20 cellular contexts compared by ENCODE assay signal in the genomic region with DNA sequence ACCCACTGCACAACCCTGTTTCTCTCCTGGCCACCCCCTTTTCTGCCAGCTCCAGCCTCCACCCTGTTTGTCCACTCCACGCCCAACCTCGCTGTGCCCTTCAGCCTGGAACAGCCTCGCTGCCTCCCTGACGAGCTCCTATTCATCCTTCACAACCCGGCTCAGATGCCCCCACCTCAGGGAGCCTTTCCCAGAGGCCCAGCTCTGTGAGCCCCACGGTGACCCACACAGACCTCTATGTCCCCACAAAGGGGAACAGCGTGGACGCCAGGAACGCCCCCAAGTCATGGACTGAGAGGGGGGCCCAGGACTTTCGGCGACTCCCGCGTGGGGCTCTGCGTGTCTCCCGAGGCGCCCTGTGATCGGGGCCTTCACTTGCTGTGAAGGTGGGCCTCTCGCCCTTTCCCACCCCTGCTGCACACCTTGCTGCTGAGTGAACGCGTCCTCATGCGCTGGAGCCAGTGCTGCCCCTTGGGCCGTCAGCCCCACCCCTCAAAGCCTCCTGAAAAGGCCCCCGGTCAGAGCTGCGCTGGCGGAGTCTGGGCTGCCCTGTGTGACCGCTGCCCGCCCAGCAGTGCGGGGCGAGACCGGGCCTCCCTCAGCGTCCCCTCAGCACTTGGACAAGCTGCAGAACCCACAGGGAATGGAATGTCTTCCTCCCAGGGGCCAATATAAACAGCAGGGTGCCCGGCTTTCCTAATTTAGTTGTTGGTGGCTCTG. TPM values are rescaled to one million over a fixed set of nuclear protein-coding genes. Genes with fewer than 3 reads are reported as not detected.
A peak's percentile ranks its signal among the peaks of the same experiment; 100 is the strongest.
DNase-seq lines count a peak whose midpoint lies in the region; ATAC-seq, FAIRE-seq and TF ChIP-seq lines count a peak whose summit lies in the region.
"Had no signal": no experiment of that assay in that cellular context is flagged by ENCODE, and none has a peak within 500 bp of the region (broad histone marks: within the 10 kb centered on the region; RNA-seq: fewer than 3 reads in every experiment).

No MANE protein-coding gene starts in this region.

- no peak for FAIRE-seq in kidney (lab: Jason Lieb, UNC)
- FAIRE-seq: H1 had no signal

- ATAC-seq in GM18502 (IDR thresholded peaks at IDR 0.05; ENCODE audit: poor library complexity, unreplicated experiment), result no peak
- ATAC-seq in activated naive CD8-positive, alpha-beta T cell treated with anti-CD3 and anti-CD28 coated beads, Interleukin-2, amount 50 U/mL, for 24 hours, result no peak

- no peaks in the 10 kb centered on the region for H3K36me3 Mint-ChIP-seq in activated naive CD8-positive, alpha-beta T cell treated with anti-CD3 and anti-CD28 coated beads, Interleukin-2, amount 50 U/mL, for 24 hours (ENCODE audit: low read depth)
- H3K36me3 Mint-ChIP-seq: IgD-negative memory B cell had no signal

- H3K4me1 ChIP-seq in kidney (ENCODE audit: control insufficient read depth in 1 of 2, insufficient read depth in 1 of 2, low read depth in 1 of 2, low read length in 2 of 2) (peaks cover 0 to 3% of the 10 kb centered on the region in 2 donors), skeletal muscle satellite cell (ENCODE audit: control insufficient read depth, insufficient read depth, low read length) (peaks cover 54% of the 10 kb centered on the region)

- peaks cover 2% of the 10 kb centered on the region for H3K4me1 Mint-ChIP-seq in activated naive CD8-positive, alpha-beta T cell treated with anti-CD3 and anti-CD28 coated beads, Interleukin-2, amount 50 U/mL, for 24 hours

- H3K27me3 Mint-ChIP-seq in activated naive CD8-positive, alpha-beta T cell treated with anti-CD3 and anti-CD28 coated beads, Interleukin-2, amount 50 U/mL, for 24 hours, result peaks cover under 1% of the 10 kb centered on the region

- DNase-seq in ELF-1 (ENCODE audit: low read depth, low spot score) (peak; percentile 56), astrocyte of the hippocampus (ENCODE audit: low read depth, low spot score) (peak; percentile 84), kidney (peak; percentile 76), iPS-NIHi11 (ENCODE audit: low spot score) (no peak), SHP77 treated with DMSO at 0.1 percent for 48 hours (lab: John Stamatoyannopoulos, UW) (no peak)
- no peak for DNase-seq in activated naive CD8-positive, alpha-beta T cell treated with anti-CD3 and anti-CD28 coated beads, Interleukin-2, amount 50 U/mL, for 24 hours
- DNase-seq: activated CD4-positive, alpha-beta T cell treated with anti-CD3 and anti-CD28 coated beads, Interleukin-2, amount 50 U/mL, for 1 hour; activated T-cell treated with anti-CD3 and anti-CD28 coated beads, Interleukin-2, amount 50 U/mL, for 24 hours; DMS53; left cardiac atrium; NCI-H1105 treated with DMSO at 0.1 percent for 48 hours; retina; SHP77; stimulated activated CD4-positive, alpha-beta T cell treated with anti-CD3 and anti-CD28 coated beads, Interleukin-4, amount 100 ng/mL, for 24 hours; T-helper 9 cell had no signal

- peak overlapping the region; percentile 49 for H3K4me2 ChIP-seq in skeletal muscle satellite cell (ENCODE audit: low read length)

- no peak overlapping the region for H3K4me3 Mint-ChIP-seq in activated naive CD8-positive, alpha-beta T cell treated with anti-CD3 and anti-CD28 coated beads, Interleukin-2, amount 50 U/mL, for 24 hours
- H3K4me3 Mint-ChIP-seq: activated T-cell treated with anti-CD3 and anti-CD28 coated beads, Interleukin-2, amount 50 U/mL, for 24 hours had no signal

- intact Hi-C loops in kidney (cut with DNase I), result no loop called here

- no peak for TF ChIP-seq CTCF in kidney (IDR thresholded peaks at IDR 0.05; ENCODE audit: borderline replicate concordance, extremely low read depth, insufficient read depth)

- H3K9me3 Mint-ChIP-seq in activated naive CD8-positive, alpha-beta T cell treated with anti-CD3 and anti-CD28 coated beads, Interleukin-2, amount 50 U/mL, for 24 hours, result no peaks in the 10 kb centered on the region

- no peak overlapping the region for H3K27ac Mint-ChIP-seq in activated naive CD8-positive, alpha-beta T cell treated with anti-CD3 and anti-CD28 coated beads, Interleukin-2, amount 50 U/mL, for 24 hours
- H3K27ac Mint-ChIP-seq: activated T-cell treated with anti-CD3 and anti-CD28 coated beads, Interleukin-2, amount 50 U/mL, for 24 hours; IgD-negative memory B cell had no signal

- no peaks in the 10 kb centered on the region for H3K27me3 ChIP-seq in skeletal muscle satellite cell (ENCODE audit: control insufficient read depth, insufficient read depth, low read length)
- H3K27me3 ChIP-seq: upper lobe of left lung had no signal

- H3K36me3 ChIP-seq in kidney (ENCODE audit: control insufficient read depth in 1 of 2, insufficient read depth in 2 of 2, low read length in 2 of 2) (no peaks in the 10 kb centered on the region), skeletal muscle satellite cell (ENCODE audit: insufficient read depth, low read length) (no peaks in the 10 kb centered on the region)
- H3K36me3 ChIP-seq: upper lobe of left lung had no signal

- H3K4me3 ChIP-seq in kidney (ENCODE audit: low read length in 2 of 2) (no peak overlapping the region), skeletal muscle satellite cell (ENCODE audit: low read length) (peak overlapping the region; percentile 12)
- H3K4me3 ChIP-seq: upper lobe of left lung had no signal

- H3K9ac ChIP-seq in kidney (ENCODE audit: low read length in 2 of 2) (no peak overlapping the region), skeletal muscle satellite cell (ENCODE audit: low read depth, low read length) (peak overlapping the region; percentile 86)

- H3K9me3 ChIP-seq in kidney (ENCODE audit: control insufficient read depth in 1 of 2, low read length in 2 of 2), result no peaks in the 10 kb centered on the region
- H3K9me3 ChIP-seq in skeletal muscle satellite cell (replicated peaks; ENCODE audit: low read length), result no peaks in the 10 kb centered on the region
- H3K9me3 ChIP-seq: upper lobe of left lung had no signal

- no peak overlapping the region for H3K27ac ChIP-seq in kidney (ENCODE audit: low read depth in 2 of 2, low read length in 2 of 2)
- H3K27ac ChIP-seq: upper lobe of left lung had no signal

RNA-seq across cellular contexts. Expression of gene ADPRHL1, which starts 40.0 kb away (rescaled TPM):
- 1.5 TPM for total RNA-seq in kidney
- 1.1 TPM for polyA plus RNA-seq in kidney (ENCODE audit: insufficient read depth, low read depth, low replicate concordance)
- 3.9 and 4.8 TPM in 2 replicates for total RNA-seq in skeletal muscle satellite cell (2012; rRNA removed)

RNA-seq across cellular contexts. Expression of gene GRTP1, which starts 49.4 kb away (rescaled TPM):
- total RNA-seq in kidney, result 9.6 TPM
- 18.3 TPM for polyA plus RNA-seq in kidney (ENCODE audit: insufficient read depth, low read depth, low replicate concordance)
- total RNA-seq in skeletal muscle satellite cell (2012; rRNA removed), result 1.7 and 3.8 TPM in 2 replicates
- polyA plus RNA-seq: IgD-negative memory B cell had no signal

Comparison
In these comparisons a context has a peak if more than half of its experiments do, and no peak if none do; other contexts are left out.
1. DNase-seq: peak in ELF-1 (single experiment), astrocyte of the hippocampus (single experiment) and kidney (single experiment); none in iPS-NIHi11 (single experiment), SHP77 treated with DMSO at 0.1 percent for 48 hours (single experiment) and activated naive CD8-positive, alpha-beta T cell treated with anti-CD3 and anti-CD28 coated beads, Interleukin-2, amount 50 U/mL, for 24 hours (single experiment).